In genomic region chr19:4120531-4120930, GRCh38 we compare ENCODE assay signal across 19 cellular contexts. TPM values are rescaled to one million over a fixed set of nuclear protein-coding genes. Genes with fewer than 3 reads are reported as not detected.
DNase-seq lines count a peak whose midpoint lies in the region; ATAC-seq and TF ChIP-seq lines count a peak whose summit lies in the region.
"Had no signal": no experiment of that assay in that cellular context is flagged by ENCODE, and none has a peak within 500 bp of the region (broad histone marks: within the 10 kb centered on the region; RNA-seq: fewer than 3 reads in every experiment).

No MANE protein-coding gene starts in this region.

- no peak overlapping the region for H3K27ac ChIP-seq in CD8-positive, alpha-beta T cell (ENCODE audit: low read depth, low read length)
- H3K27ac ChIP-seq in brain microvascular endothelial cell (no peak overlapping the region), hepatocyte (no peak overlapping the region)
- H3K27ac ChIP-seq: BLaER1 treated with 17β-estradiol and CSF1 and Interleukin-3, amounts not matched to agents 10 nM and 100 nM; lower lobe of right lung had no signal

- DNase-seq in CD8-positive, alpha-beta T cell = no peak
- DNase-seq in HT1080 (ENCODE audit: low read depth) (peak; percentile 16), brain microvascular endothelial cell (peak; percentile 54), posterior vena cava (ENCODE audit: low spot score) (no peak), hepatocyte (ENCODE audit: low spot score) (no peak), SKM-1 (lab: John Stamatoyannopoulos, UW; ENCODE audit: unreplicated experiment) (no peak)
- DNase-seq: activated CD4-positive, alpha-beta T cell treated with anti-CD3 and anti-CD28 coated beads, Interleukin-2, amount 10 ng/mL, durations not matched to agents 7 days and 5 days; activated T-cell treated with anti-CD3 and anti-CD28 coated beads, Interleukin-2, amount 50 U/mL, for 1 hour; foreskin melanocyte; lower lobe of right lung; NCI-H1417 treated with DMSO at 0.1 percent for 48 hours; SIG-M5; T1000; trophoblast cell had no signal

- H3K9me3 Mint-ChIP-seq in CD8-positive, alpha-beta T cell = no peaks in the 10 kb centered on the region
- no peaks in the 10 kb centered on the region for H3K9me3 Mint-ChIP-seq in nephron
- H3K9me3 Mint-ChIP-seq: activated CD4-positive, alpha-beta T cell treated with anti-CD3 and anti-CD28 coated beads, Interleukin-2, amount 10 ng/mL, durations not matched to agents 7 days and 5 days; stimulated activated effector memory CD8-positive, alpha-beta T cell treated with anti-CD3 and anti-CD28 coated beads, Interleukin-12 subunit alpha, Interleukin-12 subunit beta, amount 100 ng/mL, for 72 hours had no signal

- H3K27ac Mint-ChIP-seq in CD8-positive, alpha-beta T cell = peak overlapping the region; percentile 55
- no peak overlapping the region for H3K27ac Mint-ChIP-seq in nephron
- H3K27ac Mint-ChIP-seq: activated CD4-positive, alpha-beta T cell treated with anti-CD3 and anti-CD28 coated beads, Interleukin-2, amount 10 ng/mL, durations not matched to agents 7 days and 5 days had no signal

- no peak for TF ChIP-seq CTCF in CD8-positive, alpha-beta T cell (IDR thresholded peaks at IDR 0.05)
- TF ChIP-seq CTCF in brain microvascular endothelial cell (IDR thresholded peaks at IDR 0.05; ENCODE audit: low read depth, low read length, missing control alignments) = no peak
- TF ChIP-seq CTCF in nephron (IDR thresholded peaks at IDR 0.05; ENCODE audit: unreplicated experiment in 3 of 3) = no peak
- TF ChIP-seq CTCF in hepatocyte (IDR thresholded peaks at IDR 0.05; ENCODE audit: poor library complexity) = no peak

- intact Hi-C loops in CD8-positive, alpha-beta T cell (cut with DNase I, micrococcal nuclease) = loop anchor here (5.0 kb wide), 2 partner anchors 113 to 358 kb away; partner anchors contain the start of genes APBA3 (in 1 of the 2), MRPL54 (in 1 of the 2) and PIAS4 (in 1 of the 2)
- intact Hi-C loops in posterior vena cava (cut with DNase I) = no loop called here

- no peak overlapping the region for H3K4me2 ChIP-seq in hepatocyte

- H3K4me1 Mint-ChIP-seq in CD8-positive, alpha-beta T cell (ENCODE audit: low read depth) = peaks cover 37% of the 10 kb centered on the region
- H3K4me1 Mint-ChIP-seq in nephron = peaks cover 9% of the 10 kb centered on the region

- CTCF ChIA-PET in CD8-positive, alpha-beta T cell (lab: Charles Lee) = interaction anchor here (1.1 to 1.5 kb wide), 3 partner anchors 11 to 133 kb away, joined by 4 to 5 read pairs (median 4); no protein-coding TSS in a partner anchor

- no peaks in the 10 kb centered on the region for H3K9me3 ChIP-seq in CD8-positive, alpha-beta T cell (ENCODE audit: low read length)
- no peaks in the 10 kb centered on the region for H3K9me3 ChIP-seq in hepatocyte (ENCODE audit: low read depth)
- H3K9me3 ChIP-seq: BLaER1 treated with 17β-estradiol and CSF1 and Interleukin-3, amounts not matched to agents 10 nM and 100 nM; lower lobe of right lung had no signal

- H3K4me3 ChIP-seq in CD8-positive, alpha-beta T cell (ENCODE audit: low read depth, low read length) = no peak overlapping the region
- H3K4me3 ChIP-seq in brain microvascular endothelial cell (ENCODE audit: low read depth, low read length) (no peak overlapping the region), hepatocyte (no peak overlapping the region)
- H3K4me3 ChIP-seq: BLaER1 treated with 17β-estradiol and CSF1 and Interleukin-3, amounts not matched to agents 10 nM and 100 nM; lower lobe of right lung had no signal

- peaks cover 57% of the 10 kb centered on the region for H3K79me2 ChIP-seq in hepatocyte

- 81% methylated on average over 7 of the region's 7 CpGs for WGBS in hepatocyte (ENCODE audit: low lambda C conversion rate, missing lambda C conversion rate)

- no peak for ATAC-seq in CD8-positive, alpha-beta T cell
- ATAC-seq in GM18868 (IDR thresholded peaks at IDR 0.05; ENCODE audit: unreplicated experiment) = no peak
- ATAC-seq: lower lobe of right lung; stimulated activated effector memory CD8-positive, alpha-beta T cell treated with anti-CD3 and anti-CD28 coated beads, Interleukin-12 subunit alpha, Interleukin-12 subunit beta, amount 100 ng/mL, for 72 hours had no signal

- H4K20me1 ChIP-seq in hepatocyte (ENCODE audit: insufficient read depth, poor library complexity, severe bottlenecking) = peaks cover 33% of the 10 kb centered on the region

- in situ Hi-C loops in brain microvascular endothelial cell (cut with HindIII; ENCODE audit: low pct_ligation_motif_present, low sequenced_read_pairs) = no loop called here

- H3K9me2 ChIP-seq in hepatocyte (replicated peaks; ENCODE audit: insufficient read depth) = no peaks in the 10 kb centered on the region

- peaks cover 33% of the 10 kb centered on the region for H3K36me3 Mint-ChIP-seq in CD8-positive, alpha-beta T cell
- H3K36me3 Mint-ChIP-seq in nephron (ENCODE audit: low read depth) = peaks cover 22% of the 10 kb centered on the region

- no peak overlapping the region for H2AFZ ChIP-seq in hepatocyte

- POLR2A ChIA-PET in CD8-positive, alpha-beta T cell (lab: Charles Lee) = interaction anchor here (1.3 kb wide), 1 partner anchor 16 kb away, joined by 3 read pairs; no protein-coding TSS in a partner anchor

- H3K4me1 ChIP-seq in CD8-positive, alpha-beta T cell (ENCODE audit: insufficient read depth, low read length) = peaks cover 29% of the 10 kb centered on the region
- peaks cover 4% of the 10 kb centered on the region for H3K4me1 ChIP-seq in hepatocyte (ENCODE audit: insufficient read depth)

- no peaks in the 10 kb centered on the region for H3K36me3 ChIP-seq in CD8-positive, alpha-beta T cell (ENCODE audit: insufficient read depth, low read length)
- H3K36me3 ChIP-seq in brain microvascular endothelial cell (replicated peaks) = peaks cover 21% of the 10 kb centered on the region
- H3K36me3 ChIP-seq in hepatocyte (replicated peaks; ENCODE audit: insufficient read depth, low read depth) = no peaks in the 10 kb centered on the region

- no peaks in the 10 kb centered on the region for H3K27me3 ChIP-seq in CD8-positive, alpha-beta T cell (ENCODE audit: insufficient read depth, low read length)
- H3K27me3 ChIP-seq in brain microvascular endothelial cell (replicated peaks) = no peaks in the 10 kb centered on the region
- no peaks in the 10 kb centered on the region for H3K27me3 ChIP-seq in hepatocyte
- H3K27me3 ChIP-seq: BLaER1 treated with 17β-estradiol and CSF1 and Interleukin-3, amounts not matched to agents 10 nM and 100 nM had no signal

- H3K4me3 Mint-ChIP-seq in CD8-positive, alpha-beta T cell = no peak overlapping the region
- H3K4me3 Mint-ChIP-seq in nephron = peak overlapping the region; percentile 45 to 70 (median 63)
- H3K4me3 Mint-ChIP-seq: activated CD4-positive, alpha-beta T cell treated with anti-CD3 and anti-CD28 coated beads, Interleukin-2, amount 10 ng/mL, durations not matched to agents 7 days and 5 days; stimulated activated effector memory CD8-positive, alpha-beta T cell treated with anti-CD3 and anti-CD28 coated beads, Interleukin-12 subunit alpha, Interleukin-12 subunit beta, amount 100 ng/mL, for 72 hours had no signal

- no peaks in the 10 kb centered on the region for H3K27me3 Mint-ChIP-seq in CD8-positive, alpha-beta T cell (ENCODE audit: low read depth)
- no peaks in the 10 kb centered on the region for H3K27me3 Mint-ChIP-seq in nephron (ENCODE audit: low read depth)
- H3K27me3 Mint-ChIP-seq: activated CD4-positive, alpha-beta T cell treated with anti-CD3 and anti-CD28 coated beads, Interleukin-2, amount 10 ng/mL, durations not matched to agents 7 days and 5 days had no signal

RNA-seq across cellular contexts. Expression of gene MAP2K2, which starts 3.4 kb away (rescaled TPM):
- total RNA-seq in CD8-positive, alpha-beta T cell = 10 to 100 TPM; 73.9 to 76.8 TPM
- total RNA-seq in HT1080 (2014; rRNA removed; shearing (Covaris generic)) = 105 and 124 TPM in 2 replicates
- 152 and 165 TPM in 2 replicates for polyA plus RNA-seq in HT1080 (2015; cell fraction: cytosol; rRNA removed)
- polyA plus RNA-seq in HT1080 (2015; cell fraction: nucleus; rRNA removed) = 91.0 and 110 TPM in 2 replicates
- 10 to 100 TPM; 82.8 to 88.4 TPM for total RNA-seq in posterior vena cava
- total RNA-seq in hepatocyte = 133 and 135 TPM in 2 replicates
- polyA plus RNA-seq in hepatocyte = 188 and 196 TPM in 2 replicates

RNA-seq across cellular contexts. Expression of gene CREB3L3, which starts 32.9 kb away (rescaled TPM):
- not detected for total RNA-seq in CD8-positive, alpha-beta T cell
- not detected in 2 replicates for total RNA-seq in HT1080 (2014; rRNA removed; shearing (Covaris generic))
- polyA plus RNA-seq in HT1080 (2015; cell fraction: cytosol; rRNA removed) = not detected in 2 replicates
- not detected in 2 replicates for polyA plus RNA-seq in HT1080 (2015; cell fraction: nucleus; rRNA removed)
- not detected for total RNA-seq in posterior vena cava
- 21.7 and 31.9 TPM in 2 replicates for total RNA-seq in hepatocyte
- polyA plus RNA-seq in hepatocyte = 31.2 and 48.5 TPM in 2 replicates
- total RNA-seq: lower lobe of right lung had no signal
- polyA plus RNA-seq: neural cell had no signal

RNA-seq across cellular contexts. Expression of gene ZBTB7A, which starts 53.8 kb away (rescaled TPM):
- 10 to 100 TPM; 58.2 to 64.5 TPM for total RNA-seq in CD8-positive, alpha-beta T cell
- 8.8 and 17.2 TPM in 2 replicates for total RNA-seq in HT1080 (2014; rRNA removed; shearing (Covaris generic))
- 26.6 and 30.2 TPM in 2 replicates for polyA plus RNA-seq in HT1080 (2015; cell fraction: cytosol; rRNA removed)
- polyA plus RNA-seq in HT1080 (2015; cell fraction: nucleus; rRNA removed) = 27.9 TPM in 2 replicates
- total RNA-seq in posterior vena cava (10 to 100 TPM; 41.8 to 50.6 TPM), hepatocyte (19.2 and 23.3 TPM in 2 replicates)
- polyA plus RNA-seq in hepatocyte = 46.1 and 46.2 TPM in 2 replicates

Comparison
In these comparisons a context has a peak if more than half of its experiments do, and no peak if none do; other contexts are left out.
1. DNase-seq: peak in HT1080 (single experiment) and brain microvascular endothelial cell (single experiment); none in CD8-positive, alpha-beta T cell (0 of 7), posterior vena cava (single experiment), hepatocyte (single experiment) and SKM-1 (single experiment).
2. RNA of gene CREB3L3, which starts 32.9 kb away (total RNA-seq): 21.7 to 31.9 TPM in hepatocyte; not detected in CD8-positive, alpha-beta T cell, not detected in HT1080 and not detected in posterior vena cava; every median in the first group is over 10 times any median in the second.
3. intact Hi-C loops: an anchor here in CD8-positive, alpha-beta T cell (5.0 kb wide); none called in posterior vena cava.